Comparison of ENCODE assay signal across 9 cellular contexts in the genomic region with DNA sequence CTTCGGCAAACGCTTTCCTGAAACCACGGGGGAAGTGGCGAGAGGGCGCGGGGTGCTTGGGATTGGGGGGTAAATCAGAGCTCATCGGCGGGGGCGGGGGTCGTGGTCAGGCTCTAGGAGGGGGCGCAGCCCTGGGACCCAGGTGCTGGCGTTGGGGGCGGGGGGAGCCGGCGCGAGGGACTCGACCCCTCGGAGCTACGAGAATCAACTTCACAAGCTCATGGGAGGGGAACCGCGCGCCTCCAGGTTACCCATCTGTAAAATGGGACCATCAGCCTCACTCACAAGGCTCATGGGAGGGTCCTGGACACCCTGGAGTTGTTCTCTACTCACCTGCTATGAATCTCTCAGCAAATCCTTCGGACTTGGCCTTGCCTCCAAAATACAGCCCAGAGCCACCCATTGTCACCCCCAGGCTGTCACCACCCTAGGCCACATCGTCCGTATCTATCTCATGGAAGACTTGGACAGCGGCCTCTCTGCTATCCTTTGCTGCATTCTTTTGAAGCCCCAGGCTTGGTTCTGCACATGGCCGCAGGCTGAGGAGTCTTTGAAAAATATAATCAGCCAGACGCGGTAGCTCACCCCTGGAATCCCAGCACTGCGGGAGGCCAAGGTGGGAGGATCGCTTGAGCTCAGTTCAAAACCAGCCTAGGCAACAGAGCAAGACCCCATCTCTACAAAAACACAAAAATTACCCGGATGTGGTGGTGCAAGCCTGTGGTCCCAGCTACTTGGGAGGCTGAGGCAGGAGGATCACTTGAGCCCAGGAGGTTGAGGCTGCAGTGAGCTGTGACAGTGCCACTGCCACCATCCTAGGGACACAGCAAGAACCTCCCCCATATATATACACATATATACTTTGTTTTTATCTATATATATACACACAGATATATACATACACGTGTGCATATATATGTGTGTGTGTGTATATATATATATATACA. TPM values are rescaled to one million over a fixed set of nuclear protein-coding genes. Genes with fewer than 3 reads are reported as not detected.
DNase-seq lines count a peak whose midpoint lies in the region; ATAC-seq and TF ChIP-seq lines count a peak whose summit lies in the region.
"Had no signal": no experiment of that assay in that cellular context is flagged by ENCODE, and none has a peak within 500 bp of the region (broad histone marks: within the 10 kb centered on the region; RNA-seq: fewer than 3 reads in every experiment).

No MANE protein-coding gene starts in this region.

- peaks cover 63% of the 10 kb centered on the region for H3K79me2 ChIP-seq in SU-DHL-6 (ENCODE audit: insufficient read depth, low read length)

- H3K27me3 ChIP-seq in SU-DHL-6 (ENCODE audit: low read length) (no peaks in the 10 kb centered on the region), psoas muscle (ENCODE audit: insufficient read depth in 3 of 3, low read length in 2 of 3) (no peaks in the 10 kb centered on the region)
- H3K27me3 ChIP-seq: foreskin keratinocyte had no signal

- H4K20me1 ChIP-seq in SU-DHL-6 (ENCODE audit: low read depth, low read length), result no peaks in the 10 kb centered on the region; the same call in 1 of the 2 replicates

- H3K4me1 ChIP-seq in psoas muscle, result peaks cover 29% of the 10 kb centered on the region
- H3K4me1 ChIP-seq: foreskin keratinocyte had no signal

- H3K9ac ChIP-seq in SU-DHL-6 (ENCODE audit: low read length), result peak overlapping the region; percentile 99

- peak overlapping the region; percentile 68; the same call in 1 of the 2 replicates for H3K4me3 ChIP-seq in GM08714 (ENCODE audit: low read length)
- peak overlapping the region; percentile 94 for H3K4me3 ChIP-seq in SU-DHL-6 (ENCODE audit: insufficient read depth, low read length, poor library complexity, severe bottlenecking)
- H3K4me3 ChIP-seq in fibroblast of mammary gland (ENCODE audit: control insufficient read depth, low read depth, low read length), result peak overlapping the region; percentile 74
- H3K4me3 ChIP-seq in psoas muscle, result peak overlapping the region; percentile 96

- 0 out of 2 replicates have a peak, but pooled peaks cover 8% of the 10 kb centered on the region for H3F3A ChIP-seq in SU-DHL-6 (ENCODE audit: insufficient read depth)

- ATAC-seq in psoas muscle (no peak), HG02973 (IDR thresholded peaks at IDR 0.05; ENCODE audit: unreplicated experiment) (no peak)

- H3K9me3 ChIP-seq in SU-DHL-6 (ENCODE audit: insufficient read depth, low read length) (no peaks in the 10 kb centered on the region), psoas muscle (no peaks in the 10 kb centered on the region)

- peak overlapping the region; percentile 94 for H3K4me2 ChIP-seq in SU-DHL-6 (ENCODE audit: low read depth, low read length, poor library complexity, severe bottlenecking)

- H3K36me3 ChIP-seq in SU-DHL-6 (ENCODE audit: low read length), result no peaks in the 10 kb centered on the region
- peaks cover 0 to 6% of the 10 kb centered on the region in 2 donors for H3K36me3 ChIP-seq in psoas muscle (ENCODE audit: insufficient read depth in 1 of 2, low read depth in 1 of 2)

- intact Hi-C loops in psoas muscle (cut with DNase I), result loop anchor here in 1 of 2 donors (10.0 kb wide), 1 partner anchor 296 kb away; a partner anchor contains a TSS
- intact Hi-C loops in posterior vena cava (cut with DNase I), result no loop called here

- peak overlapping the region; percentile 77 for H3K27ac ChIP-seq in SU-DHL-6 (ENCODE audit: low read depth, low read length)
- peak overlapping the region; percentile 92 for H3K27ac ChIP-seq in psoas muscle
- H3K27ac ChIP-seq: foreskin keratinocyte had no signal

- no peaks in the 10 kb centered on the region for H3K9me2 ChIP-seq in SU-DHL-6 (replicated peaks; ENCODE audit: insufficient read depth, low read length)

- H2AFZ ChIP-seq in SU-DHL-6 (ENCODE audit: low read depth, low read length, severe bottlenecking), result peak overlapping the region; percentile 77

- 38 to 49% (median 40%) methylated on average over 32 to 33 of the region's 33 CpGs for WGBS in psoas muscle, 3 donors

- TF ChIP-seq CTCF in SU-DHL-6 (IDR thresholded peaks at IDR 0.05; ENCODE audit: insufficient read depth, low read length, poor library complexity, severe bottlenecking) (no peak), fibroblast of mammary gland (conservative IDR thresholded peaks at IDR 0.05; ENCODE audit: control insufficient read depth, insufficient read depth, low read depth, low read length) (no peak), psoas muscle (IDR thresholded peaks at IDR 0.05) (no peak)

- no peak for DNase-seq in fibroblast of mammary gland (ENCODE audit: low read depth)
- DNase-seq in psoas muscle, result peak in 1 of 2 donors; percentile 50
- DNase-seq in 8988T, result no peak
- DNase-seq in posterior vena cava (ENCODE audit: low spot score), result no peak
- DNase-seq in AG20443 (ENCODE audit: low spot score), result no peak

RNA-seq across cellular contexts. Expression of a gene that starts 0.9 kb away (rescaled TPM):
- 10 to 100 TPM; 48.4 to 50.0 (median 48.9) TPM for total RNA-seq in psoas muscle
- polyA plus RNA-seq in psoas muscle, result 10 to 100 TPM; 40.5 to 71.7 (median 43.9) TPM
- 10 to 100 TPM; 48.3 to 55.4 TPM for total RNA-seq in posterior vena cava
